Comparison of ENCODE assay signal across 14 cellular contexts in genomic region chr11:69333906-69334305, GRCh38. TPM values are rescaled to one million over a fixed set of nuclear protein-coding genes. Genes with fewer than 3 reads are reported as not detected.
"Had no signal": no experiment of that assay in that cellular context is flagged by ENCODE, and none has a peak within 500 bp of the region (broad histone marks: within the 10 kb centered on the region; RNA-seq: fewer than 3 reads in every experiment).

No MANE protein-coding gene starts in this region.

- H3K4me3 Mint-ChIP-seq: activated naive CD8-positive, alpha-beta T cell; activated T-helper 17 cell treated with anti-CD3 and anti-CD28 coated beads, Interleukin-2, amount 50 U/mL, for 72 hours; nephron; stimulated activated naive CD8-positive, alpha-beta T cell treated with anti-CD3 and anti-CD28 coated beads, Interleukin-15, amount 100 ng/mL, for 72 hours had no signal

- ATAC-seq: activated T-helper 17 cell treated with anti-CD3 and anti-CD28 coated beads, Interleukin-2, amount 50 U/mL, for 72 hours; gastrocnemius medialis; heart right ventricle; left lung; stimulated activated naive CD8-positive, alpha-beta T cell treated with anti-CD3 and anti-CD28 coated beads, Interleukin-15, amount 100 ng/mL, for 72 hours had no signal

- H3K4me1 ChIP-seq: breast epithelium, gastrocnemius medialis, left lung, uterus had no signal

- H3K36me3 Mint-ChIP-seq: activated CD4-positive, alpha-beta memory T cell treated with anti-CD3 and anti-CD28 coated beads for 36 hours had no signal

- H3K36me3 ChIP-seq: breast epithelium, gastrocnemius medialis, heart right ventricle, left lung, uterus had no signal

- H3K27me3 Mint-ChIP-seq: activated CD4-positive, alpha-beta memory T cell treated with anti-CD3 and anti-CD28 coated beads for 36 hours; activated naive CD8-positive, alpha-beta T cell; activated T-helper 17 cell treated with anti-CD3 and anti-CD28 coated beads, Interleukin-2, amount 50 U/mL, for 72 hours; stimulated activated naive CD8-positive, alpha-beta T cell treated with anti-CD3 and anti-CD28 coated beads, Interleukin-15, amount 100 ng/mL, for 72 hours had no signal

- H3K9me3 ChIP-seq: breast epithelium, gastrocnemius medialis, left lung, uterus had no signal

- H3K27ac Mint-ChIP-seq: activated CD4-positive, alpha-beta memory T cell treated with anti-CD3 and anti-CD28 coated beads for 36 hours; activated naive CD8-positive, alpha-beta T cell; activated T-helper 17 cell treated with anti-CD3 and anti-CD28 coated beads, Interleukin-2, amount 50 U/mL, for 72 hours; nephron; stimulated activated naive CD8-positive, alpha-beta T cell treated with anti-CD3 and anti-CD28 coated beads, Interleukin-15, amount 100 ng/mL, for 72 hours had no signal

- DNase-seq: anterior cingulate cortex; gastrocnemius medialis; heart right ventricle; left lung; stimulated activated CD4-positive, alpha-beta T cell treated with anti-CD3 and anti-CD28 coated beads, Interleukin-4, amount 100 ng/mL, for 1 hour; T-helper 9 cell; uterus had no signal

- H3K27ac ChIP-seq: breast epithelium, gastrocnemius medialis, heart right ventricle, left lung, uterus had no signal

- H3K27me3 ChIP-seq: breast epithelium, gastrocnemius medialis, heart right ventricle, left lung, uterus had no signal

- H3K4me3 ChIP-seq: breast epithelium, gastrocnemius medialis, heart right ventricle, left lung, uterus had no signal

- H3K9me3 Mint-ChIP-seq: activated CD4-positive, alpha-beta memory T cell treated with anti-CD3 and anti-CD28 coated beads for 36 hours; activated T-helper 17 cell treated with anti-CD3 and anti-CD28 coated beads, Interleukin-2, amount 50 U/mL, for 72 hours; nephron had no signal

RNA-seq across cellular contexts. Expression of gene MYEOV, which starts 40.0 kb away (rescaled TPM):
- total RNA-seq: cerebellum, heart right ventricle had no signal
